Comparison of ENCODE assay signal across 8 cellular contexts in genomic region chr7:139357729-139358506, GRCh38. TPM values are rescaled to one million over a fixed set of nuclear protein-coding genes. Genes with fewer than 3 reads are reported as not detected.
A peak's percentile ranks its signal among the peaks of the same experiment; 100 is the strongest.
DNase-seq lines count a peak whose midpoint lies in the region; ATAC-seq, FAIRE-seq and TF ChIP-seq lines count a peak whose summit lies in the region.
"Not testable (repeated sequence)": the region's sequence is repeated elsewhere in the genome, so short reads cannot be mapped to it uniquely, and the experiment has no call there.

No MANE protein-coding gene starts in this region.

- H4K20me1 ChIP-seq in Loucy (ENCODE audit: insufficient read depth, low read length, poor library complexity, severe bottlenecking) (peaks cover 25% of the 10 kb centered on the region), HepG2 (ENCODE audit: insufficient read depth, low read length) (peaks cover 15% of the 10 kb centered on the region; the same call in 1 of the 2 replicates)

- WGBS in HepG2 (ENCODE audit: low lambda C conversion rate), result 95% methylated on average over 27 of the region's 27 CpGs

- H3K27ac ChIP-seq in WERI-Rb-1, result peak overlapping the region; percentile 99
- peak overlapping the region; percentile 100 for H3K27ac ChIP-seq in ascending aorta
- H3K27ac ChIP-seq in HepG2 (ENCODE audit: extremely low read length, insufficient read depth, low read length), result peak overlapping the region; percentile 99

- peak overlapping the region; percentile 84 for H3K27ac Mint-ChIP-seq in Calu3 (ENCODE audit: unreplicated experiment)
- peak overlapping the region; percentile 99 for H3K27ac Mint-ChIP-seq in progenitor cell of endocrine pancreas
- H3K27ac Mint-ChIP-seq in type B pancreatic cell, result peak overlapping the region; percentile 99

- peak overlapping the region; percentile 91 for H3K4me3 Mint-ChIP-seq in Calu3 (ENCODE audit: low read depth, unreplicated experiment)
- peak overlapping the region; percentile 97 for H3K4me3 Mint-ChIP-seq in progenitor cell of endocrine pancreas (ENCODE audit: low read depth)
- peak overlapping the region; percentile 99 for H3K4me3 Mint-ChIP-seq in type B pancreatic cell

- not testable (repeated sequence) for FAIRE-seq in HepG2 (lab: Jason Lieb, UNC)

- not testable (repeated sequence) for TF ChIP-seq EP300 in HepG2 (IDR thresholded peaks at IDR 0.05; ENCODE audit: low read depth in 2 of 2, low read length in 2 of 2); HepG2 (CRISPR knock-in tag; IDR thresholded peaks at IDR 0.05; ENCODE audit: borderline replicate concordance)

- intact Hi-C loops in Calu3 (cut with micrococcal nuclease; ENCODE audit: unreplicated experiment), result not testable (repeated sequence)
- intact Hi-C loops in ascending aorta (cut with DNase I), result loop anchor here (2.0 to 10.0 kb wide), 4 partner anchors 77 to 819 kb away; partner anchors contain the start of genes KDM7A and ZC3HAV1
- intact Hi-C loops in HepG2 (cut with micrococcal nuclease; ENCODE audit: unreplicated experiment), result loop anchor here (2.0 kb wide), 1 partner anchor 37 kb away; no protein-coding TSS in a partner anchor

- not testable (repeated sequence) for H3K27me3 ChIP-seq in Loucy (ENCODE audit: insufficient read depth, low read length, poor library complexity, severe bottlenecking); WERI-Rb-1 (ENCODE audit: insufficient read depth, low read depth, severe bottlenecking); ascending aorta; HepG2 (ENCODE audit: control insufficient read depth in 1 of 2, insufficient read depth in 2 of 2, low read length in 2 of 2)

- in situ Hi-C loops in HepG2 (cut with HindIII; ENCODE audit: extremely low pct_ligation_motif_present, low pct_unique_long_range_greater_than_20kb), result not testable (repeated sequence)

- H3K36me3 Mint-ChIP-seq in Calu3 (ENCODE audit: insufficient read depth, unreplicated experiment), result peaks cover 45% of the 10 kb centered on the region
- peaks cover 11% of the 10 kb centered on the region for H3K36me3 Mint-ChIP-seq in progenitor cell of endocrine pancreas (ENCODE audit: insufficient read depth)
- not testable (repeated sequence) for H3K36me3 Mint-ChIP-seq in type B pancreatic cell

- CTCF ChIA-PET in Calu3 (lab: Charles Lee); HepG2 (lab: Yijun Ruan, JAX; ENCODE audit: low intra/inter-chr PET ratio, low total read pairs): not testable (repeated sequence)

- H3K9me2 ChIP-seq in Loucy (replicated peaks; ENCODE audit: low read depth, low read length), result not testable (repeated sequence)

- not testable (repeated sequence) for TF ChIP-seq CTCF in Calu3 (IDR thresholded peaks at IDR 0.05; ENCODE audit: unreplicated experiment); Loucy (conservative IDR thresholded peaks at IDR 0.05; ENCODE audit: low read length); WERI-Rb-1 (IDR thresholded peaks at IDR 0.05; ENCODE audit: low read depth, low read length); ascending aorta (IDR thresholded peaks at IDR 0.05); epithelial cell of esophagus (IDR thresholded peaks at IDR 0.05; ENCODE audit: insufficient read depth, low read depth, low read length, missing control alignments); HepG2 (CRISPR knock-in tag; IDR thresholded peaks at IDR 0.05); progenitor cell of endocrine pancreas (IDR thresholded peaks at IDR 0.05; ENCODE audit: unreplicated experiment); type B pancreatic cell (conservative IDR thresholded peaks at IDR 0.05)

- DNase-seq in Calu3; WERI-Rb-1; ascending aorta (ENCODE audit: low spot score in 2 of 2); epithelial cell of esophagus (ENCODE audit: low read depth); HepG2 (ENCODE audit: low spot score); progenitor cell of endocrine pancreas (ENCODE audit: low spot score, unreplicated experiment); type B pancreatic cell (ENCODE audit: extremely low spot score, unreplicated experiment): not testable (repeated sequence)

- BruUV-seq in Calu3 (replicated peaks; lab: Mats Ljungman, UMichigan); HepG2 (replicated peaks; lab: Mats Ljungman, UMichigan): not testable (repeated sequence)

- not testable (repeated sequence) for H3K9me3 ChIP-seq in Loucy (ENCODE audit: insufficient read depth, low read depth, low read length); WERI-Rb-1 (ENCODE audit: severe bottlenecking); ascending aorta; HepG2 (ENCODE audit: low read length)

- POLR2A ChIA-PET in HepG2 (lab: Yijun Ruan, JAX), result interaction anchor here (2.0 kb wide), 1 partner anchor 14 kb away, joined by 13 read pairs; no protein-coding TSS in a partner anchor

- not testable (repeated sequence) for H3K4me1 Mint-ChIP-seq in Calu3 (ENCODE audit: low read depth, unreplicated experiment)
- peaks cover 22% of the 10 kb centered on the region for H3K4me1 Mint-ChIP-seq in progenitor cell of endocrine pancreas (ENCODE audit: low read depth)
- peaks cover 20% of the 10 kb centered on the region for H3K4me1 Mint-ChIP-seq in type B pancreatic cell (ENCODE audit: unreplicated experiment)

- TF ChIP-seq RAD21 in HepG2 (CRISPR knock-in tag; IDR thresholded peaks at IDR 0.05), result not testable (repeated sequence)

- not testable (repeated sequence) for ATAC-seq in HepG2

- H3K4me3 ChIP-seq in Loucy (ENCODE audit: low read length, poor library complexity, severe bottlenecking), result peak overlapping the region; percentile 79
- H3K4me3 ChIP-seq in WERI-Rb-1 (ENCODE audit: low read depth, low read length), result peak overlapping the region; percentile 85
- H3K4me3 ChIP-seq in ascending aorta, result peak overlapping the region; percentile 86 to 96
- H3K4me3 ChIP-seq in epithelial cell of esophagus (ENCODE audit: low read length), result peak overlapping the region; percentile 56
- H3K4me3 ChIP-seq in HepG2 (replicated peaks in 1 of 3; ENCODE audit: insufficient read depth in 1 of 3, low read depth in 2 of 3, low read length in 3 of 3), result peak overlapping the region; percentile 70 to 97 (median 86)

- H3K4me1 ChIP-seq in Loucy (ENCODE audit: insufficient read depth, low read length, poor library complexity, severe bottlenecking) (peaks cover 19% of the 10 kb centered on the region), ascending aorta (peaks cover 0 to 18% of the 10 kb centered on the region in 2 donors), HepG2 (ENCODE audit: insufficient read depth, low read length) (peaks cover 27% of the 10 kb centered on the region)

- H3K4me2 ChIP-seq in Loucy (ENCODE audit: low read depth, low read length, poor library complexity, severe bottlenecking) (peak overlapping the region; percentile 61), HepG2 (ENCODE audit: low read depth, low read length) (peak overlapping the region; percentile 87)

- not testable (repeated sequence) for H3K9me3 Mint-ChIP-seq in Calu3 (ENCODE audit: low read depth, unreplicated experiment); progenitor cell of endocrine pancreas (ENCODE audit: low read depth); type B pancreatic cell

- not testable (repeated sequence) for H3K27me3 Mint-ChIP-seq in Calu3 (ENCODE audit: unreplicated experiment); progenitor cell of endocrine pancreas; type B pancreatic cell

- peaks cover 41% of the 10 kb centered on the region for H3K79me2 ChIP-seq in Loucy (ENCODE audit: insufficient read depth, low read length)
- peaks cover 27% of the 10 kb centered on the region for H3K79me2 ChIP-seq in HepG2 (ENCODE audit: insufficient read depth, low read length)

- TF ChIP-seq POLR2A in HepG2 (IDR thresholded peaks at IDR 0.05; ENCODE audit: insufficient read depth in 1 of 2, low read depth in 2 of 2, low read length in 2 of 2), result not testable (repeated sequence)

- not testable (repeated sequence) for H3F3A ChIP-seq in Loucy (ENCODE audit: low read depth)

- H3K9ac ChIP-seq in Loucy (ENCODE audit: low read depth, low read length, poor library complexity, severe bottlenecking) (peak overlapping the region; percentile 99), HepG2 (ENCODE audit: insufficient read depth, low read depth, low read length) (peak overlapping the region; percentile 98; the same call in 1 of the 2 replicates)

- H3K36me3 ChIP-seq in Loucy (ENCODE audit: insufficient read depth, low read length); ascending aorta; HepG2 (replicated peaks in 1 of 2; ENCODE audit: control insufficient read depth in 1 of 2, insufficient read depth in 2 of 2, low read length in 2 of 2): not testable (repeated sequence)
- peaks cover 14% of the 10 kb centered on the region for H3K36me3 ChIP-seq in WERI-Rb-1

- H2AFZ ChIP-seq in Loucy (ENCODE audit: low read length), result peak overlapping the region; percentile 82; the same call in 1 of the 2 replicates
- not testable (repeated sequence) for H2AFZ ChIP-seq in HepG2 (ENCODE audit: low read length)

RNA-seq across cellular contexts. Expression of gene LUC7L2, which starts 1.8 kb away (rescaled TPM):
- total RNA-seq in Calu3 (2022), result 85.7 and 88.8 TPM in 2 replicates
- total RNA-seq in ascending aorta, result 41.0 TPM
- total RNA-seq in HepG2 (2016; rRNA removed; fragmentation: Illumina TruSeq; extraction: Trizol), result 50.7 and 59.5 TPM in 2 replicates
- total RNA-seq in HepG2 (2016; cell fraction: cytosol; rRNA removed; fragmentation: Illumina TruSeq; extraction: Trizol; ENCODE audit: low read depth), result 9.4 and 13.3 TPM in 2 replicates
- total RNA-seq in HepG2 (2016; cell fraction: insoluble cytoplasmic fraction; rRNA removed; fragmentation: Illumina TruSeq; extraction: Trizol), result 50.6 and 54.5 TPM in 2 replicates
- 19.2 and 24.0 TPM in 2 replicates for total RNA-seq in HepG2 (2016; cell fraction: membrane; rRNA removed; fragmentation: Illumina TruSeq; extraction: Trizol)
- total RNA-seq in HepG2 (2016; cell fraction: nucleus; rRNA removed; fragmentation: Illumina TruSeq; extraction: Trizol), result 50.0 and 54.9 TPM in 2 replicates
- 15.9 and 17.9 TPM in 2 replicates for polyA plus RNA-seq in HepG2 (2011; rRNA removed)
- polyA plus RNA-seq in HepG2 (2011; cell fraction: cytosol; rRNA removed), result 9.5 and 11.8 TPM in 2 replicates
- 57.7 and 73.4 TPM in 2 replicates for polyA plus RNA-seq in HepG2 (2011; cell fraction: nucleus; rRNA removed)
- polyA plus RNA-seq in HepG2 (2012), result 25.8 and 32.8 TPM in 2 replicates
- polyA plus RNA-seq in HepG2 (2016; cell fraction: cytosol; fragmentation: Illumina TruSeq; extraction: Trizol; ENCODE audit: low read depth), result 3.1 and 3.2 TPM in 2 replicates
- polyA plus RNA-seq in HepG2 (2016; cell fraction: insoluble cytoplasmic fraction; fragmentation: Illumina TruSeq; extraction: Trizol; ENCODE audit: low read depth), result 56.2 and 61.3 TPM in 2 replicates
- 9.0 and 10.3 TPM in 2 replicates for polyA plus RNA-seq in HepG2 (2016; cell fraction: membrane; fragmentation: Illumina TruSeq; extraction: Trizol; ENCODE audit: low read depth)
- polyA plus RNA-seq in HepG2 (2016; cell fraction: nucleus; fragmentation: Illumina TruSeq; extraction: Trizol; ENCODE audit: insufficient read depth, low read depth), result 70.2 and 76.0 TPM in 2 replicates
- 25.3 and 62.6 TPM in 2 replicates for polyA minus RNA-seq in HepG2 (2011; rRNA and poly(A)+ RNA removed; ENCODE audit: low replicate concordance)
- 11.8 and 15.0 TPM in 2 replicates for polyA minus RNA-seq in HepG2 (2011; cell fraction: cytosol; rRNA and poly(A)+ RNA removed)
- 91.1 and 123 TPM in 2 replicates for polyA minus RNA-seq in HepG2 (2011; cell fraction: nucleus; rRNA and poly(A)+ RNA removed)
- 90.9 and 94.7 TPM in 2 replicates for total RNA-seq in progenitor cell of endocrine pancreas
- 83.5 and 90.0 TPM in 2 replicates for total RNA-seq in type B pancreatic cell (ENCODE audit: low replicate concordance)

RNA-seq across cellular contexts. Expression of gene FMC1, which starts 16.8 kb away (rescaled TPM):
- total RNA-seq in Calu3 (2022) (2.9 and 9.1 TPM in 2 replicates), ascending aorta (not detected), HepG2 (2016; rRNA removed; fragmentation: Illumina TruSeq; extraction: Trizol) (50.7 and 59.2 TPM in 2 replicates), progenitor cell of endocrine pancreas (17.9 and 18.6 TPM in 2 replicates), type B pancreatic cell (ENCODE audit: low replicate concordance) (13.9 and 15.2 TPM in 2 replicates)
- total RNA-seq in HepG2 (2016; cell fraction: cytosol; rRNA removed; fragmentation: Illumina TruSeq; extraction: Trizol; ENCODE audit: low read depth), result 9.0 and 17.2 TPM in 2 replicates
- 53.0 and 54.3 TPM in 2 replicates for total RNA-seq in HepG2 (2016; cell fraction: insoluble cytoplasmic fraction; rRNA removed; fragmentation: Illumina TruSeq; extraction: Trizol)
- total RNA-seq in HepG2 (2016; cell fraction: membrane; rRNA removed; fragmentation: Illumina TruSeq; extraction: Trizol), result 10.5 and 14.1 TPM in 2 replicates
- total RNA-seq in HepG2 (2016; cell fraction: nucleus; rRNA removed; fragmentation: Illumina TruSeq; extraction: Trizol), result 17.0 and 26.9 TPM in 2 replicates
- 37.3 and 39.2 TPM in 2 replicates for polyA plus RNA-seq in HepG2 (2011; rRNA removed)
- polyA plus RNA-seq in HepG2 (2011; cell fraction: cytosol; rRNA removed), result 39.8 and 50.1 TPM in 2 replicates
- polyA plus RNA-seq in HepG2 (2011; cell fraction: nucleus; rRNA removed), result 10.2 and 10.4 TPM in 2 replicates
- polyA plus RNA-seq in HepG2 (2012), result 27.8 and 33.2 TPM in 2 replicates
- polyA plus RNA-seq in HepG2 (2016; cell fraction: cytosol; fragmentation: Illumina TruSeq; extraction: Trizol; ENCODE audit: low read depth), result 6.3 and 9.9 TPM in 2 replicates
- polyA plus RNA-seq in HepG2 (2016; cell fraction: insoluble cytoplasmic fraction; fragmentation: Illumina TruSeq; extraction: Trizol; ENCODE audit: low read depth), result 35.3 and 35.8 TPM in 2 replicates
- polyA plus RNA-seq in HepG2 (2016; cell fraction: membrane; fragmentation: Illumina TruSeq; extraction: Trizol; ENCODE audit: low read depth), result 7.3 and 7.8 TPM in 2 replicates
- polyA plus RNA-seq in HepG2 (2016; cell fraction: nucleus; fragmentation: Illumina TruSeq; extraction: Trizol; ENCODE audit: insufficient read depth, low read depth), result 19.2 and 21.0 TPM in 2 replicates
- 14.9 and 26.4 TPM in 2 replicates for polyA minus RNA-seq in HepG2 (2011; rRNA and poly(A)+ RNA removed; ENCODE audit: low replicate concordance)
- polyA minus RNA-seq in HepG2 (2011; cell fraction: cytosol; rRNA and poly(A)+ RNA removed), result 3.2 and 3.4 TPM in 2 replicates
- polyA minus RNA-seq in HepG2 (2011; cell fraction: nucleus; rRNA and poly(A)+ RNA removed), result 4.1 TPM in 2 replicates
